ENCODE assay signal across 28 cellular contexts in the genomic region with DNA sequence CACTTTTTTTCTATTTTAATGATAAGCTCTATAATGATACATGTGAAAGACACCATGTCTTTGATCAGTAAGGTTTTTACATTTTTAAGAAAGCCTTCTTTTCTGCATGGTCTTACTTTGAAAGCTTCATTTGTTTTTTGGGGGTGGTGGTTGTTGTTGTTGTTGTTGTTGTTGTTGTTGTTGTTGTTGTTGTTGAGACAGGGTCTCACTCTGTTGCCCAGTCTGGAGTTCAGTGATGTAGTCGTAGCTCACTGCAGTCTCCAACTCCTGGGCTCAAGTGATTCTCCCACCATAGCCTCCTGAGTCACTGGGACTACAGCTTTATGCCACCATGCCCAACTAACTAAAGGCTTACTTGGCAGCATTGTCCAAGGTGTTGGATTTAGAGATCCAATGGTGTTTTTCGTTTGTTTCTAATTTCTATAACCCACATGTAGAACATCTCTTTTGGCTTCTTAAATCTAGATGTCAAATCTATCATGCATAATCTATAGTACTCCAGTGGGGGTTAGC.
"Had no signal": no experiment of that assay in that cellular context is flagged by ENCODE, and none has a peak within 500 bp of the region (broad histone marks: within the 10 kb centered on the region; RNA-seq: fewer than 3 reads in every experiment).

No MANE protein-coding gene starts in this region.

- H3K9me3 ChIP-seq: esophagus squamous epithelium, heart right ventricle, left lung, prostate gland, right atrium auricular region, sigmoid colon, testis, tibial artery had no signal

- H3K9ac ChIP-seq: neural progenitor cell, parathyroid adenoma had no signal

- H2AFZ ChIP-seq: neural progenitor cell, parathyroid adenoma had no signal

- ATAC-seq: heart right ventricle; left cardiac atrium; left lung; naive thymus-derived CD4-positive, alpha-beta T cell; stimulated activated memory B cell treated with anti-CD40 and anti-IgM and Interleukin-4, amounts not matched to agents 10 μg/mL and 1 μg/mL and 100 μg/mL, for 72 hours; stimulated activated naive CD8-positive, alpha-beta T cell treated with anti-CD3 and anti-CD28 coated beads, Interleukin-15, Interleukin-2, amounts not matched to agents 100 U/mL and 50 U/mL, for 24 hours had no signal

- H3K4me1 ChIP-seq: esophagus squamous epithelium, parathyroid adenoma, prostate gland, right atrium auricular region, testis, tibial artery had no signal

- H3K4me3 Mint-ChIP-seq: naive thymus-derived CD4-positive, alpha-beta T cell; nephron; neural progenitor cell; stimulated activated memory B cell treated with anti-CD40 and anti-IgM and Interleukin-4, amounts not matched to agents 10 μg/mL and 1 μg/mL and 100 μg/mL, for 72 hours; type B pancreatic cell had no signal

- H3K27me3 Mint-ChIP-seq: naive thymus-derived CD4-positive, alpha-beta T cell; stimulated activated memory B cell treated with anti-CD40 and anti-IgM and Interleukin-4, amounts not matched to agents 10 μg/mL and 1 μg/mL and 100 μg/mL, for 72 hours; type B pancreatic cell had no signal

- FAIRE-seq: islet of Langerhans, urothelium cell line had no signal

- H3K27ac Mint-ChIP-seq: nephron; neural progenitor cell; stimulated activated memory B cell treated with anti-CD40 and anti-IgM and Interleukin-4, amounts not matched to agents 10 μg/mL and 1 μg/mL and 100 μg/mL, for 72 hours; type B pancreatic cell had no signal

- H3K27me3 ChIP-seq: esophagus squamous epithelium, heart right ventricle, left lung, neural progenitor cell, right atrium auricular region, sigmoid colon, testis, tibial artery had no signal

- DNase-seq: dermis blood vessel endothelial cell; effector memory CD4-positive, alpha-beta T cell; erythroblast; esophagus squamous epithelium; foreskin melanocyte; glutamatergic neuron; heart right ventricle; hippocampal formation; left cardiac atrium; left lung; midbrain; naive thymus-derived CD4-positive, alpha-beta T cell; sigmoid colon; stimulated activated CD4-positive, alpha-beta T cell treated with anti-CD3 and anti-CD28 coated beads, Interleukin-4, amount 100 ng/mL, for 4 hours; stimulated activated naive CD8-positive, alpha-beta T cell treated with anti-CD3 and anti-CD28 coated beads, Interleukin-15, Interleukin-2, amounts not matched to agents 100 U/mL and 50 U/mL, for 24 hours; substantia nigra; testis; tibial artery had no signal

- H3K27ac ChIP-seq: coronary artery, esophagus squamous epithelium, heart right ventricle, left lung, neural progenitor cell, parathyroid adenoma, prostate gland, right atrium auricular region, sigmoid colon, testis, tibial artery had no signal

- H3K4me2 ChIP-seq: neural progenitor cell had no signal

- H3K36me3 ChIP-seq: prostate gland, right atrium auricular region had no signal

- H3K4me3 ChIP-seq: coronary artery, esophagus squamous epithelium, heart right ventricle, left lung, neural progenitor cell, prostate gland, right atrium auricular region, sigmoid colon, testis, tibial artery had no signal
